ENCODE assay signal across 23 cellular contexts in genomic region chr1:8767006-8767405, GRCh38.
"Had no signal": no experiment of that assay in that cellular context is flagged by ENCODE, and none has a peak within 500 bp of the region (broad histone marks: within the 10 kb centered on the region; RNA-seq: fewer than 3 reads in every experiment).

No MANE protein-coding gene starts in this region.

- H3K4me2 ChIP-seq: hepatocyte, neural progenitor cell had no signal

- H3K9me3 ChIP-seq: colonic mucosa, gastroesophageal sphincter, heart left ventricle, prostate gland, right atrium auricular region, sigmoid colon, stomach, thyroid gland had no signal

- FAIRE-seq: kidney had no signal

- H3K4me1 ChIP-seq: colonic mucosa, prostate gland had no signal

- H3K27ac ChIP-seq: colonic mucosa, epithelial cell of prostate, gastroesophageal sphincter, heart left ventricle, hepatocyte, neural progenitor cell, prostate gland, right atrium auricular region, sigmoid colon, stomach, thyroid gland had no signal

- H3K9ac ChIP-seq: neural progenitor cell had no signal

- ATAC-seq: esophagus mucosa; gastroesophageal sphincter; heart left ventricle; left lobe of liver; naive thymus-derived CD4-positive, alpha-beta T cell; stimulated activated effector memory CD8-positive, alpha-beta T cell treated with anti-CD3 and anti-CD28 coated beads, Interleukin-12 subunit alpha, Interleukin-12 subunit beta, amount 100 ng/mL, for 72 hours had no signal

- H3K27me3 ChIP-seq: colonic mucosa, gastroesophageal sphincter, heart left ventricle, hepatocyte, neural progenitor cell, right atrium auricular region, sigmoid colon, stomach, thyroid gland had no signal

- H2AFZ ChIP-seq: hepatocyte, neural progenitor cell had no signal

- DNase-seq: colonic mucosa; foreskin fibroblast; heart left ventricle; kidney; mammary epithelial cell; mesendoderm; midbrain; naive thymus-derived CD4-positive, alpha-beta T cell; sigmoid colon; stimulated activated CD4-positive, alpha-beta T cell treated with anti-CD3 and anti-CD28 coated beads, Interleukin-2, amount 100 ng/mL, for 24 hours; stimulated activated CD4-positive, alpha-beta T cell treated with anti-CD3 and anti-CD28 coated beads, Interleukin-4, amount 100 ng/mL, for 24 hours; stimulated activated naive CD4-positive, alpha-beta T cell treated with Interleukin-2 at 50 U/mL for 16 hours; stomach; thyroid gland had no signal

- H3K4me3 ChIP-seq: colonic mucosa, gastroesophageal sphincter, heart left ventricle, hepatocyte, neural progenitor cell, prostate gland, right atrium auricular region, sigmoid colon, stomach, thyroid gland had no signal

- H3K36me3 ChIP-seq: colonic mucosa, gastroesophageal sphincter, heart left ventricle, neural progenitor cell, prostate gland, right atrium auricular region, sigmoid colon, stomach, thyroid gland had no signal
